Comparison of ENCODE assay signal across 28 cellular contexts in the genomic region with DNA sequence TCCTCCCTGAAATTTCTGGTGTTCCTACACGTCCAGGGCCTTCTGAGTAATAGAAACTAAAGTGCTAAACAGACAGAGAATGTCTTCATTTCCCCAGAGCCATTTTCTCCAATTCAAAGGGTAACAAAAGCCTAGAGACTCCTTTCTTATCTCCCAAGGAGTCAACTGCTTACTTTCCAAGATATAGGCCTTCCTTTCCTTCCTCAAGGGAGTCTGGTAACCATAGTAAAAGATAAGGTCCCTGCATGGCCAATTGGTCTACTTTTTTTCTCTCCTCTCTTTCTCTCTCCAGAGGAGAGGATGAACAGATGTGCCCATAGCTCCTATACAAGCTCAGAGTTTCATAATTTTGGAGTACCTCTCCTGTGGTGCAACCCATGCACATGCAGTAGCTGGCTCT.
"Had no signal": no experiment of that assay in that cellular context is flagged by ENCODE, and none has a peak within 500 bp of the region (broad histone marks: within the 10 kb centered on the region; RNA-seq: fewer than 3 reads in every experiment).

No MANE protein-coding gene starts in this region.

- ATAC-seq: effector memory CD8-positive, alpha-beta T cell; heart right ventricle; mucosa of descending colon; stimulated activated naive B cell treated with anti-CD40 and anti-IgM and Interleukin-4, amounts not matched to agents 10 μg/mL and 1 μg/mL and 100 μg/mL, for 72 hours; upper lobe of right lung had no signal

- H3K36me3 ChIP-seq: neural progenitor cell, right lobe of liver, transverse colon, upper lobe of right lung, uterus had no signal

- H3K27me3 Mint-ChIP-seq: effector memory CD8-positive, alpha-beta T cell; memory B cell; naive B cell; progenitor cell of endocrine pancreas; stimulated activated naive B cell treated with anti-CD40 and anti-IgM and Interleukin-4, amounts not matched to agents 10 μg/mL and 1 μg/mL and 100 μg/mL, for 72 hours; stimulated activated naive CD8-positive, alpha-beta T cell treated with anti-CD3 and anti-CD28 coated beads, Interleukin-15, Interleukin-2, amounts not matched to agents 100 ng/mL and 50 ng/mL, for 24 hours had no signal

- H3K4me3 Mint-ChIP-seq: effector memory CD8-positive, alpha-beta T cell; immature natural killer cell; memory B cell; mesothelial cell of epicardium; nephron; neural progenitor cell; stimulated activated naive B cell treated with anti-CD40 and anti-IgM and Interleukin-4, amounts not matched to agents 10 μg/mL and 1 μg/mL and 100 μg/mL, for 72 hours; stimulated activated naive CD8-positive, alpha-beta T cell treated with anti-CD3 and anti-CD28 coated beads, Interleukin-15, Interleukin-2, amounts not matched to agents 100 ng/mL and 50 ng/mL, for 24 hours had no signal

- H3K9me3 ChIP-seq: mucosa of descending colon, right lobe of liver, thoracic aorta, transverse colon, upper lobe of right lung, uterus had no signal

- DNase-seq: cortex of kidney; effector memory CD8-positive, alpha-beta T cell; foreskin melanocyte; glutamatergic neuron; heart right ventricle; hippocampal formation; immature natural killer cell; islet precursor cell; mucosa of descending colon; naive B cell; right lobe of liver; small intestine; stimulated activated CD4-positive, alpha-beta T cell treated with anti-CD3 and anti-CD28 coated beads, Interleukin-15, amount 100 ng/mL, for 24 hours; stimulated activated CD4-positive, alpha-beta T cell treated with anti-CD3 and anti-CD28 coated beads, Interleukin-2, amount 100 ng/mL, for 48 hours; stimulated activated naive B cell treated with anti-CD40 and anti-IgM and Interleukin-4, amounts not matched to agents 10 μg/mL and 1 μg/mL and 100 μg/mL, for 72 hours; transverse colon; upper lobe of right lung; uterus had no signal

- H3K27me3 ChIP-seq: heart right ventricle, neural progenitor cell, right lobe of liver, transverse colon, upper lobe of right lung, uterus had no signal

- H3K4me1 Mint-ChIP-seq: immature natural killer cell; memory B cell; mesothelial cell of epicardium; nephron; neural progenitor cell; stimulated activated naive B cell treated with anti-CD40 and anti-IgM and Interleukin-4, amounts not matched to agents 10 μg/mL and 1 μg/mL and 100 μg/mL, for 72 hours had no signal

- H3K27ac ChIP-seq: heart right ventricle, neural progenitor cell, parathyroid adenoma, right lobe of liver, thoracic aorta, transverse colon, upper lobe of right lung, uterus had no signal

- FAIRE-seq: endometrium had no signal

- H3K9ac ChIP-seq: neural progenitor cell, parathyroid adenoma had no signal

- H3K4me1 ChIP-seq: heart right ventricle, neural progenitor cell, parathyroid adenoma, right lobe of liver, transverse colon, upper lobe of right lung, uterus had no signal

- H3K4me3 ChIP-seq: heart right ventricle, lung, mucosa of descending colon, neural progenitor cell, right lobe of liver, thoracic aorta, transverse colon, upper lobe of right lung, uterus had no signal

- H3K27ac Mint-ChIP-seq: immature natural killer cell; memory B cell; mesothelial cell of epicardium; nephron; neural progenitor cell; progenitor cell of endocrine pancreas; stimulated activated naive B cell treated with anti-CD40 and anti-IgM and Interleukin-4, amounts not matched to agents 10 μg/mL and 1 μg/mL and 100 μg/mL, for 72 hours; stimulated activated naive CD8-positive, alpha-beta T cell treated with anti-CD3 and anti-CD28 coated beads, Interleukin-15, Interleukin-2, amounts not matched to agents 100 ng/mL and 50 ng/mL, for 24 hours had no signal
